14 cellular contexts compared by ENCODE assay signal in genomic region chr20:36768768-36769430, GRCh38. TPM values are rescaled to one million over a fixed set of nuclear protein-coding genes. Genes with fewer than 3 reads are reported as not detected.
A peak's percentile ranks its signal among the peaks of the same experiment; 100 is the strongest.
DNase-seq lines count a peak whose midpoint lies in the region; ATAC-seq and TF ChIP-seq lines count a peak whose summit lies in the region.
"Had no signal": no experiment of that assay in that cellular context is flagged by ENCODE, and none has a peak within 500 bp of the region (broad histone marks: within the 10 kb centered on the region; RNA-seq: fewer than 3 reads in every experiment).

No MANE protein-coding gene starts in this region.

- H3K4me3 ChIP-seq in BJ (ENCODE audit: low read depth, low read length) (no peak overlapping the region), Loucy (ENCODE audit: low read length, poor library complexity, severe bottlenecking) (peak overlapping the region; percentile 38), cardiac fibroblast (replicated peaks in 1 of 2; ENCODE audit: low read depth in 2 of 2, low read length in 2 of 2) (no peak overlapping the region), mesenchymal stem cell (ENCODE audit: insufficient read depth in 1 of 2, low read depth in 1 of 2, low read length in 2 of 2) (no peak overlapping the region), left ventricle myocardium inferior (no peak overlapping the region)
- H3K4me3 ChIP-seq: gastrocnemius medialis had no signal

- POLR2A ChIA-PET in BJ (lab: Charles Lee) = interaction anchor here (0.6 to 0.9 kb wide), 2 partner anchors 164 to 174 kb away, joined by 3 read pairs; no protein-coding TSS in a partner anchor

- H3K9ac ChIP-seq in Loucy (ENCODE audit: low read depth, low read length, poor library complexity, severe bottlenecking) (peak overlapping the region; percentile 53), mesenchymal stem cell (ENCODE audit: low read length) (peak overlapping the region; percentile 33)

- H3K4me1 ChIP-seq in Loucy (ENCODE audit: insufficient read depth, low read length, poor library complexity, severe bottlenecking) (peaks cover 37% of the 10 kb centered on the region), mesenchymal stem cell (ENCODE audit: control insufficient read depth, insufficient read depth, low read depth, low read length) (peaks cover 2% of the 10 kb centered on the region), left ventricle myocardium inferior (peaks cover 19% of the 10 kb centered on the region)

- no peaks in the 10 kb centered on the region for H3F3A ChIP-seq in Loucy (ENCODE audit: low read depth)

- no peaks in the 10 kb centered on the region for H3K9me2 ChIP-seq in Loucy (replicated peaks; ENCODE audit: low read depth, low read length)

- H3K23ac ChIP-seq in mesenchymal stem cell (ENCODE audit: low read length in 2 of 2) = no peak overlapping the region

- no peak overlapping the region for H2AFZ ChIP-seq in Loucy (ENCODE audit: low read length)
- H2AFZ ChIP-seq in mesenchymal stem cell (ENCODE audit: low read depth, low read length) = no peak overlapping the region

- H4K8ac ChIP-seq in mesenchymal stem cell (ENCODE audit: low read length) = no peak overlapping the region

- no peak overlapping the region for H2BK12ac ChIP-seq in mesenchymal stem cell (ENCODE audit: low read length in 2 of 2)

- H3K36me3 ChIP-seq in BJ (ENCODE audit: control insufficient read depth, insufficient read depth, low read length) = no peaks in the 10 kb centered on the region
- no peaks in the 10 kb centered on the region for H3K36me3 ChIP-seq in Loucy (ENCODE audit: insufficient read depth, low read length)
- peaks cover 2 to 25% of the 10 kb centered on the region in 2 experiments for H3K36me3 ChIP-seq in mesenchymal stem cell (ENCODE audit: control insufficient read depth in 1 of 2, insufficient read depth in 2 of 2, low read depth in 1 of 2, low read length in 2 of 2)
- H3K36me3 ChIP-seq in left ventricle myocardium inferior = no peaks in the 10 kb centered on the region
- H3K36me3 ChIP-seq: gastrocnemius medialis had no signal

- H4K20me1 ChIP-seq in Loucy (ENCODE audit: insufficient read depth, low read length, poor library complexity, severe bottlenecking) = peaks cover 9% of the 10 kb centered on the region

- DNase-seq in BJ (ENCODE audit: low read depth) (peak; percentile 52), cardiac fibroblast (ENCODE audit: low read depth in 2 of 2) (peak; percentile 31 to 40), mesenchymal stem cell (peak; percentile 21), left ventricle myocardium inferior (no peak), NCI-H2081 treated with DMSO at 0.1 percent for 48 hours (lab: John Stamatoyannopoulos, UW) (no peak)
- DNase-seq: activated CD4-positive, alpha-beta T cell treated with anti-CD3 and anti-CD28 coated beads, Interleukin-2, amount 50 U/mL, for 48 hours; gastrocnemius medialis; NCI-H2171; SHP77 treated with DMSO at 0.1 percent for 48 hours; small intestine; stimulated activated naive CD8-positive, alpha-beta T cell treated with anti-CD3 and anti-CD28 coated beads, Interleukin-15, Interleukin-2, amounts not matched to agents 100 U/mL and 50 U/mL, for 24 hours had no signal

- H2BK15ac ChIP-seq in mesenchymal stem cell (ENCODE audit: low read depth, poor library complexity, severe bottlenecking) = no peak overlapping the region

- H3K27me3 ChIP-seq in BJ (ENCODE audit: control insufficient read depth, insufficient read depth, low read length) = no peaks in the 10 kb centered on the region
- H3K27me3 ChIP-seq in Loucy (ENCODE audit: insufficient read depth, low read length, poor library complexity, severe bottlenecking) = no peaks in the 10 kb centered on the region
- H3K27me3 ChIP-seq in mesenchymal stem cell (ENCODE audit: control insufficient read depth in 1 of 2, insufficient read depth in 1 of 2, low read length in 2 of 2) = no peaks in the 10 kb centered on the region
- H3K27me3 ChIP-seq in left ventricle myocardium inferior (ENCODE audit: low read depth) = no peaks in the 10 kb centered on the region
- H3K27me3 ChIP-seq: gastrocnemius medialis had no signal

- intact Hi-C loops in left ventricle myocardium inferior (cut with micrococcal nuclease) = no loop called here

- no peak for ATAC-seq in HG02870 (IDR thresholded peaks at IDR 0.05; ENCODE audit: unreplicated experiment)
- no peak for ATAC-seq in HG02840 (IDR thresholded peaks at IDR 0.05; ENCODE audit: low FRiP score, unreplicated experiment)
- ATAC-seq: gastrocnemius medialis; stimulated activated naive CD8-positive, alpha-beta T cell treated with anti-CD3 and anti-CD28 coated beads, Interleukin-15, Interleukin-2, amounts not matched to agents 100 U/mL and 50 U/mL, for 24 hours had no signal

- H3K9me3 ChIP-seq in Loucy (ENCODE audit: insufficient read depth, low read depth, low read length) (no peaks in the 10 kb centered on the region), mesenchymal stem cell (ENCODE audit: control insufficient read depth, low read length) (no peaks in the 10 kb centered on the region), left ventricle myocardium inferior (replicated peaks) (no peaks in the 10 kb centered on the region)
- H3K9me3 ChIP-seq: gastrocnemius medialis had no signal

- H3K4me2 ChIP-seq in Loucy (ENCODE audit: low read depth, low read length, poor library complexity, severe bottlenecking) (peak overlapping the region; percentile 74), mesenchymal stem cell (ENCODE audit: low read length, poor library complexity, severe bottlenecking) (no peak overlapping the region)

- 100% methylated on average over 1 of the region's 5 CpGs for WGBS in mesenchymal stem cell

- no peak overlapping the region for H4K91ac ChIP-seq in mesenchymal stem cell (ENCODE audit: low read length)

- H2AK5ac ChIP-seq in mesenchymal stem cell (ENCODE audit: low read length, severe bottlenecking) = no peak overlapping the region

- peaks cover 40% of the 10 kb centered on the region for H3K79me2 ChIP-seq in Loucy (ENCODE audit: insufficient read depth, low read length)

- H3K18ac ChIP-seq in mesenchymal stem cell (ENCODE audit: low read depth in 1 of 2, low read length in 2 of 2) = no peak overlapping the region

- H3K27ac ChIP-seq in mesenchymal stem cell (ENCODE audit: low read length, poor library complexity, severe bottlenecking) (no peak overlapping the region), left ventricle myocardium inferior (replicated peaks) (no peak overlapping the region)
- H3K27ac ChIP-seq: gastrocnemius medialis had no signal

- no peak overlapping the region for H2BK5ac ChIP-seq in mesenchymal stem cell (ENCODE audit: low read depth, low read length, poor library complexity, severe bottlenecking)

- TF ChIP-seq CTCF in BJ (IDR thresholded peaks at IDR 0.05; ENCODE audit: insufficient read depth, low read depth, low read length) (no peak), Loucy (conservative IDR thresholded peaks at IDR 0.05; ENCODE audit: low read length) (no peak), cardiac fibroblast (IDR thresholded peaks at IDR 0.05; ENCODE audit: low read depth, low read length) (no peak), left ventricle myocardium inferior (IDR thresholded peaks at IDR 0.05; ENCODE audit: borderline replicate concordance) (no peak)

- H3K4ac ChIP-seq in mesenchymal stem cell (ENCODE audit: low read depth in 1 of 2, low read length in 2 of 2) = no peak overlapping the region

- peaks cover 15% of the 10 kb centered on the region for H3K79me1 ChIP-seq in mesenchymal stem cell (replicated peaks; ENCODE audit: low read length, poor library complexity, severe bottlenecking)

- no peak overlapping the region for H2BK120ac ChIP-seq in mesenchymal stem cell (ENCODE audit: low read depth, low read length)

- CTCF ChIA-PET in BJ (lab: Yijun Ruan, JAX) = interaction anchor here (0.8 to 6.7 kb wide), 3 partner anchors 14 to 118 kb away, joined by 3 to 32 read pairs (median 6); a partner anchor contains a TSS

- no peak overlapping the region for H3K14ac ChIP-seq in mesenchymal stem cell (ENCODE audit: low read length in 2 of 2)

RNA-seq across cellular contexts. Expression of gene DSN1, which starts 4.7 kb away (rescaled TPM):
- polyA plus RNA-seq in BJ (2011; rRNA removed) = 7.3 and 11.0 TPM in 2 replicates
- polyA minus RNA-seq in BJ (2011; rRNA and poly(A)+ RNA removed) = 2.8 and 4.3 TPM in 2 replicates
- 7.9 TPM for polyA plus RNA-seq in mesenchymal stem cell (2013, experiment 1 of 2)
- polyA plus RNA-seq in mesenchymal stem cell (2013, experiment 2 of 2) = 8.4 TPM
- 4.8 TPM for total RNA-seq in left ventricle myocardium inferior

RNA-seq across cellular contexts. Expression of gene NDRG3, which starts 23.0 kb away (rescaled TPM):
- 27.0 and 28.5 TPM in 2 replicates for polyA plus RNA-seq in BJ (2011; rRNA removed)
- polyA minus RNA-seq in BJ (2011; rRNA and poly(A)+ RNA removed) = 17.4 and 20.5 TPM in 2 replicates
- 23.9 TPM for polyA plus RNA-seq in mesenchymal stem cell (2013, experiment 1 of 2)
- 23.9 TPM for polyA plus RNA-seq in mesenchymal stem cell (2013, experiment 2 of 2)
- total RNA-seq in left ventricle myocardium inferior = 34.4 TPM

Comparison
In these comparisons a context has a peak if more than half of its experiments do, and no peak if none do; other contexts are left out.
1. DNase-seq: peak in BJ (single experiment), cardiac fibroblast (2 of 2) and mesenchymal stem cell (single experiment); none in left ventricle myocardium inferior (single experiment) and NCI-H2081 treated with DMSO at 0.1 percent for 48 hours (single experiment).